19 cellular contexts compared by ENCODE assay signal in genomic region chr5:35364350-35364749, GRCh38.
A peak's percentile ranks its signal among the peaks of the same experiment; 100 is the strongest.
DNase-seq lines count a peak whose midpoint lies in the region; ATAC-seq, FAIRE-seq and TF ChIP-seq lines count a peak whose summit lies in the region.
"Had no signal": no experiment of that assay in that cellular context is flagged by ENCODE, and none has a peak within 500 bp of the region (broad histone marks: within the 10 kb centered on the region; RNA-seq: fewer than 3 reads in every experiment).

No MANE protein-coding gene starts in this region.

- no peak for TF ChIP-seq POLR2A in vagina (IDR thresholded peaks at IDR 0.05)

- H3K4me3 ChIP-seq in OCI-LY3 (ENCODE audit: low read length) (no peak overlapping the region), keratinocyte (ENCODE audit: control insufficient read depth in 2 of 3, extremely low read depth in 1 of 3, insufficient read depth in 2 of 3, low read depth in 1 of 3, low read length in 3 of 3) (no peak overlapping the region), vagina (no peak overlapping the region)
- H3K4me3 ChIP-seq: BLaER1, GM12878, GM23248, HAP-1 had no signal

- H3K27me3 ChIP-seq in OCI-LY3 (ENCODE audit: low read depth, low read length), result no peaks in the 10 kb centered on the region
- no peaks in the 10 kb centered on the region for H3K27me3 ChIP-seq in keratinocyte (ENCODE audit: control insufficient read depth, extremely low read depth, insufficient read depth, low read length)
- H3K27me3 ChIP-seq in vagina, result no peaks in the 10 kb centered on the region
- H3K27me3 ChIP-seq: BLaER1 had no signal

- no peaks in the 10 kb centered on the region for H4K20me1 ChIP-seq in OCI-LY3 (ENCODE audit: insufficient read depth, low read length)
- no peaks in the 10 kb centered on the region for H4K20me1 ChIP-seq in keratinocyte (ENCODE audit: control insufficient read depth, extremely low read depth, insufficient read depth, low read length)
- H4K20me1 ChIP-seq: BLaER1 had no signal

- TF ChIP-seq CTCF in 22Rv1 (IDR thresholded peaks at IDR 0.05) (no peak), OCI-LY3 (IDR thresholded peaks at IDR 0.05; ENCODE audit: low read depth, low read length) (no peak), keratinocyte (optimal IDR thresholded peaks at IDR 0.05 in 1 of 3, IDR thresholded peaks at IDR 0.05 in 1 of 3, conservative IDR thresholded peaks at IDR 0.05 in 1 of 3; ENCODE audit: extremely low read depth in 1 of 3, insufficient read depth in 2 of 3, low read length in 3 of 3) (no peak), vagina (IDR thresholded peaks at IDR 0.05) (no peak), osteocyte (IDR thresholded peaks at IDR 0.05) (no peak)

- H3K36me3 Mint-ChIP-seq in osteocyte (ENCODE audit: unreplicated experiment), result no peaks in the 10 kb centered on the region
- H3K36me3 Mint-ChIP-seq: CD14-positive monocyte; CD8-positive, alpha-beta T cell had no signal

- H3K4me2 ChIP-seq in OCI-LY3 (ENCODE audit: low read length) (0 out of 2 replicates have a peak overlapping the region, but pooled peaks have one; percentile 29), keratinocyte (ENCODE audit: control insufficient read depth, extremely low read depth, insufficient read depth, low read depth, low read length) (no peak overlapping the region)
- H3K4me2 ChIP-seq: BLaER1 had no signal

- no peak for ATAC-seq in GM19397 (IDR thresholded peaks at IDR 0.05; ENCODE audit: unreplicated experiment)
- ATAC-seq: CD8-positive, alpha-beta T cell; GM12878 had no signal

- peak; percentile 23 for FAIRE-seq in keratinocyte (lab: Jason Lieb, UNC)
- FAIRE-seq: GM12878, GM19239 had no signal

- H3K79me2 ChIP-seq in OCI-LY3 (ENCODE audit: low read length), result no peaks in the 10 kb centered on the region
- H3K79me2 ChIP-seq in keratinocyte (ENCODE audit: control insufficient read depth, insufficient read depth, low read length), result no peaks in the 10 kb centered on the region

- H3K4me1 ChIP-seq in OCI-LY3 (ENCODE audit: low read length), result peaks cover 38% of the 10 kb centered on the region
- no peaks in the 10 kb centered on the region for H3K4me1 ChIP-seq in keratinocyte (ENCODE audit: control insufficient read depth, extremely low read depth, insufficient read depth, low read length)
- H3K4me1 ChIP-seq in vagina, result no peaks in the 10 kb centered on the region
- H3K4me1 ChIP-seq: BLaER1, HAP-1 had no signal

- H3K9me3 ChIP-seq in OCI-LY3 (ENCODE audit: insufficient read depth, low read length) (no peaks in the 10 kb centered on the region), keratinocyte (ENCODE audit: control insufficient read depth, low read depth, low read length) (no peaks in the 10 kb centered on the region), vagina (no peaks in the 10 kb centered on the region)
- H3K9me3 ChIP-seq: BLaER1, HAP-1 had no signal

- H2AFZ ChIP-seq in OCI-LY3 (ENCODE audit: low read depth, low read length), result peak overlapping the region; percentile 41; the same call in 1 of the 2 replicates
- H2AFZ ChIP-seq in keratinocyte (ENCODE audit: control insufficient read depth, low read length), result no peak overlapping the region
- H2AFZ ChIP-seq: GM23248 had no signal

- H3K4me3 Mint-ChIP-seq in osteocyte (ENCODE audit: unreplicated experiment), result no peak overlapping the region
- H3K4me3 Mint-ChIP-seq: CD14-positive monocyte; CD8-positive, alpha-beta T cell had no signal

- H3K27ac ChIP-seq in 22Rv1, result peak overlapping the region; percentile 51
- H3K27ac ChIP-seq in OCI-LY3 (ENCODE audit: low read length), result no peak overlapping the region
- H3K27ac ChIP-seq in keratinocyte (ENCODE audit: control insufficient read depth, insufficient read depth, low read length), result no peak overlapping the region
- H3K27ac ChIP-seq in vagina, result peak overlapping the region; percentile 13
- H3K27ac ChIP-seq: BLaER1, GM23248 had no signal

- H3K9me3 Mint-ChIP-seq in osteocyte (ENCODE audit: unreplicated experiment), result no peaks in the 10 kb centered on the region
- H3K9me3 Mint-ChIP-seq: CD8-positive, alpha-beta T cell had no signal

- no peaks in the 10 kb centered on the region for H3K36me3 ChIP-seq in OCI-LY3 (replicated peaks; ENCODE audit: low read depth, low read length)
- no peaks in the 10 kb centered on the region for H3K36me3 ChIP-seq in keratinocyte (ENCODE audit: control insufficient read depth in 2 of 2, extremely low read depth in 1 of 2, insufficient read depth in 2 of 2, low read length in 2 of 2)
- H3K36me3 ChIP-seq in vagina, result no peaks in the 10 kb centered on the region
- H3K36me3 ChIP-seq: BLaER1, HAP-1 had no signal

- no peaks in the 10 kb centered on the region for H3K9me1 ChIP-seq in keratinocyte (ENCODE audit: control insufficient read depth, extremely low read depth, insufficient read depth, low read length)

- DNase-seq in keratinocyte (ENCODE audit: low read depth, low spot score) (no peak), vagina (ENCODE audit: extremely low spot score in 2 of 2) (no peak), COLO668 (lab: John Stamatoyannopoulos, UW; ENCODE audit: unreplicated experiment) (no peak), osteocyte (ENCODE audit: extremely low spot score, unreplicated experiment) (no peak)
- DNase-seq: 8988T; CD8-positive, alpha-beta T cell; COR-L47; DMS 273 treated with DMSO at 0.1 percent for 48 hours; DMS53; DND-41; GM23248 had no signal

- H3K4me1 Mint-ChIP-seq in osteocyte (ENCODE audit: unreplicated experiment), result no peaks in the 10 kb centered on the region

- no peaks in the 10 kb centered on the region for H3K27me3 Mint-ChIP-seq in osteocyte (ENCODE audit: unreplicated experiment)

- dilution Hi-C loops in keratinocyte (cut with MboI; ENCODE audit: extremely low pct_ligation_motif_present, low sequenced_read_pairs), result no loop called here

- intact Hi-C loops in vagina (cut with DNase I), result no loop called here

- no peak overlapping the region for H3K27ac Mint-ChIP-seq in osteocyte (ENCODE audit: unreplicated experiment)
- H3K27ac Mint-ChIP-seq: CD14-positive monocyte; CD8-positive, alpha-beta T cell had no signal

- H3K9ac ChIP-seq in OCI-LY3 (ENCODE audit: low read length), result no peak overlapping the region
- no peak overlapping the region for H3K9ac ChIP-seq in keratinocyte (ENCODE audit: control insufficient read depth, extremely low read depth, insufficient read depth, low read length)
- H3K9ac ChIP-seq: BLaER1, GM23248 had no signal

Comparison
In these comparisons a context has a peak if more than half of its experiments do, and no peak if none do; other contexts are left out.
1. H3K27ac ChIP-seq: peak in 22Rv1 (single experiment) and vagina (single experiment); none in OCI-LY3 (single experiment) and keratinocyte (single experiment).